ENCODE assay signal across 7 cellular contexts in genomic region chr16:30585400-30586191, GRCh38. TPM values are rescaled to one million over a fixed set of nuclear protein-coding genes. Genes with fewer than 3 reads are reported as not detected.
DNase-seq lines count a peak whose midpoint lies in the region; ATAC-seq and TF ChIP-seq lines count a peak whose summit lies in the region.

Gene ZNF785 (minus strand): TSS chr16:30585697. CDS start chr16:30585611, 86 bp downstream.

- no peak for TF ChIP-seq CTCF in WTC11 (IDR thresholded peaks at IDR 0.05)
- peak; percentile 32 for TF ChIP-seq CTCF in smooth muscle cell (IDR thresholded peaks at IDR 0.05; ENCODE audit: borderline replicate concordance, insufficient read depth, poor library complexity, severe bottlenecking)

- ATAC-seq in GM18517 (IDR thresholded peaks at IDR 0.05; ENCODE audit: unreplicated experiment) (peak; percentile 81), HG03060 (IDR thresholded peaks at IDR 0.05; ENCODE audit: low read depth, unreplicated experiment) (peak; percentile 69), WTC11 (peak; percentile 91)

- POLR2A ChIA-PET in WTC11 (lab: Charles Lee), result interaction anchor here (0.6 to 2.2 kb wide), 15 partner anchors 11 to 231 kb away, joined by 3 to 10 read pairs (median 4); partner anchors contain the start of genes DCTPP1, ZNF688, ZNF747 and ZNF771

- H3K9ac ChIP-seq in smooth muscle cell (ENCODE audit: low read depth), result peak within 1 kb of the TSS; percentile 56

- peak within 1 kb of the TSS; percentile 72 for H3K27ac ChIP-seq in caudate nucleus (ENCODE audit: low read depth, low read length)
- peak within 1 kb of the TSS; percentile 69 for H3K27ac ChIP-seq in smooth muscle cell (ENCODE audit: low read depth)

- no peaks in the 10 kb centered on the region for H3K9me3 ChIP-seq in smooth muscle cell (replicated peaks; ENCODE audit: low read depth)

- H3K4me1 ChIP-seq in smooth muscle cell (ENCODE audit: low read depth), result peaks cover 5% of the 10 kb centered on the region

- no peaks in the 10 kb centered on the region for H3K27me3 ChIP-seq in smooth muscle cell (ENCODE audit: low read depth)

- CTCF ChIA-PET in WTC11 (lab: Charles Lee), result interaction anchor here (0.8 to 3.7 kb wide), 17 partner anchors 13 to 493 kb away, joined by 3 to 19 read pairs (median 4); partner anchors contain the start of genes DCTPP1, ZNF688, ZNF747 and ZNF764

- H3F3A ChIP-seq in smooth muscle cell (ENCODE audit: low read depth), result no peaks in the 10 kb centered on the region

- H3K27ac Mint-ChIP-seq in WTC11 (peak within 1 kb of the TSS; percentile 97), immature natural killer cell (peak within 1 kb of the TSS; percentile 83 to 94 (median 88))

- H4K20me1 ChIP-seq in smooth muscle cell (ENCODE audit: low read depth), result no peaks in the 10 kb centered on the region

- H3K36me3 ChIP-seq in smooth muscle cell (ENCODE audit: low read depth), result no peaks in the 10 kb centered on the region

- 3% methylated on average over 47 of the region's 50 CpGs for WGBS in smooth muscle cell (ENCODE audit: low lambda C conversion rate)

- H3K4me1 Mint-ChIP-seq in WTC11 (peaks cover 10% of the 10 kb centered on the region; the same call in 1 of the 2 replicates), immature natural killer cell (peaks cover 19 to 27% of the 10 kb centered on the region in 2 donors)

- H3K27me3 Mint-ChIP-seq in WTC11 (ENCODE audit: low read depth) (no peaks in the 10 kb centered on the region), immature natural killer cell (ENCODE audit: low read depth in 3 of 3) (peaks cover 0 to 6% (median 4%) of the 10 kb centered on the region in 3 donors)

- DNase-seq in NCI-H2171 treated with DMSO at 0.1 percent for 48 hours (lab: John Stamatoyannopoulos, UW) (peak; percentile 99), WTC11 (ENCODE audit: low spot score) (peak; percentile 96), caudate nucleus (lab: John Stamatoyannopoulos, UW) (peak; percentile 76 to 99 (median 95)), immature natural killer cell (peak; percentile 94 to 95 (median 95)), smooth muscle cell (lab: John Stamatoyannopoulos, UW; ENCODE audit: unreplicated experiment) (peak; percentile 70)

- H3K4me3 ChIP-seq in smooth muscle cell, result peak within 1 kb of the TSS; percentile 66

- H3K36me3 Mint-ChIP-seq in WTC11 (peaks cover 27% of the 10 kb centered on the region), immature natural killer cell (peaks cover 0 to 4% (median 3%) of the 10 kb centered on the region in 3 donors)

- H3K9me3 Mint-ChIP-seq in WTC11, result no peaks in the 10 kb centered on the region
- no peaks in the 10 kb centered on the region for H3K9me3 Mint-ChIP-seq in immature natural killer cell

- peaks cover 19% of the 10 kb centered on the region for H3K79me2 ChIP-seq in smooth muscle cell (ENCODE audit: low read depth)

- peak within 1 kb of the TSS; percentile 100 for H3K4me2 ChIP-seq in smooth muscle cell

- peak within 1 kb of the TSS; percentile 89 for H3K4me3 Mint-ChIP-seq in WTC11
- H3K4me3 Mint-ChIP-seq in immature natural killer cell, result peak within 1 kb of the TSS; percentile 84 to 96 (median 85)

- H2AFZ ChIP-seq in smooth muscle cell (ENCODE audit: low read depth), result peak within 1 kb of the TSS; percentile 77

TF ChIP-seq in WTC11, 78 proteins besides CTCF, POLR2A, EP300 and RAD21 (continues in another document):
- TF ChIP-seq KAT7 (CRISPR knock-in tag; IDR thresholded peaks at IDR 0.05; ENCODE audit: borderline replicate concordance) (0 out of 2 replicates have a peak, but pooled peaks have one; percentile 64), ZNF263 (CRISPR knock-in tag; IDR thresholded peaks at IDR 0.05; ENCODE audit: low read depth) (no peak), JAZF1 (CRISPR knock-in tag; IDR thresholded peaks at IDR 0.05) (no peak), ZNF138 (CRISPR knock-in tag; conservative IDR thresholded peaks at IDR 0.05) (no peak), ZBTB21 (CRISPR knock-in tag; IDR thresholded peaks at IDR 0.05; ENCODE audit: borderline replicate concordance) (peak; percentile 23; the same call in 1 of the 2 replicates), EMX1 (CRISPR knock-in tag; IDR thresholded peaks at IDR 0.05) (no peak), MYBL2 (CRISPR knock-in tag; IDR thresholded peaks at IDR 0.05) (peak; percentile 98), ZNF281 (CRISPR knock-in tag; IDR thresholded peaks at IDR 0.05) (peak; percentile 84; the same call in 1 of the 2 replicates), HMGA2 (CRISPR knock-in tag; IDR thresholded peaks at IDR 0.05) (no peak), GTF2I (CRISPR knock-in tag; conservative IDR thresholded peaks at IDR 0.05) (no peak), ATF6 (CRISPR knock-in tag; IDR thresholded peaks at IDR 0.05) (no peak), RORB (CRISPR knock-in tag; IDR thresholded peaks at IDR 0.05) (no peak), ZNF317 (CRISPR knock-in tag; IDR thresholded peaks at IDR 0.05; ENCODE audit: borderline replicate concordance, low read depth) (no peak), ETV6 (CRISPR knock-in tag; IDR thresholded peaks at IDR 0.05) (peak; percentile 94), ESRRA (CRISPR knock-in tag; IDR thresholded peaks at IDR 0.05; ENCODE audit: borderline replicate concordance) (0 out of 2 replicates have a peak, but pooled peaks have one; percentile 28), FOXK1 (CRISPR knock-in tag; IDR thresholded peaks at IDR 0.05) (peak; percentile 98), TEAD1 (CRISPR knock-in tag; IDR thresholded peaks at IDR 0.05) (peak; percentile 95), CREB1 (CRISPR knock-in tag; IDR thresholded peaks at IDR 0.05) (0 out of 2 replicates have a peak, but pooled peaks have one; percentile 66), NR2C2 (CRISPR knock-in tag; IDR thresholded peaks at IDR 0.05) (peak; percentile 72), SP1 (CRISPR knock-in tag; conservative IDR thresholded peaks at IDR 0.05) (peak; percentile 87), USF2 (CRISPR knock-in tag; IDR thresholded peaks at IDR 0.05) (peak; percentile 64), ZNF219 (CRISPR knock-in tag; IDR thresholded peaks at IDR 0.05; ENCODE audit: borderline replicate concordance) (0 out of 2 replicates have a peak, but pooled peaks have one; percentile 67), ZNF121 (CRISPR knock-in tag; IDR thresholded peaks at IDR 0.05) (peak; percentile 74; the same call in 1 of the 2 replicates), PRRX2 (CRISPR knock-in tag; IDR thresholded peaks at IDR 0.05) (no peak)

RNA-seq across cellular contexts. Expression of gene ZNF785, which starts in this region (rescaled TPM):
- 15.4 to 16.5 TPM (median 16.0 TPM) in 3 replicates for total RNA-seq in WTC11 (2021)
- 1 to 10 TPM; 1.2 to 3.3 (median 1.9) TPM for polyA plus RNA-seq in immature natural killer cell
- 8.1 and 12.9 TPM in 2 replicates for total RNA-seq in smooth muscle cell
- 3.8 and 6.8 TPM in 2 replicates for polyA plus RNA-seq in smooth muscle cell

Comparison
In these comparisons a context has a peak if more than half of its experiments do, and no peak if none do; other contexts are left out.
1. Peak in every context shown above with its lines: DNase-seq, ATAC-seq, H3K4me3 ChIP-seq and H3K27ac ChIP-seq.